ENCODE assay signal across 8 cellular contexts in the genomic region with DNA sequence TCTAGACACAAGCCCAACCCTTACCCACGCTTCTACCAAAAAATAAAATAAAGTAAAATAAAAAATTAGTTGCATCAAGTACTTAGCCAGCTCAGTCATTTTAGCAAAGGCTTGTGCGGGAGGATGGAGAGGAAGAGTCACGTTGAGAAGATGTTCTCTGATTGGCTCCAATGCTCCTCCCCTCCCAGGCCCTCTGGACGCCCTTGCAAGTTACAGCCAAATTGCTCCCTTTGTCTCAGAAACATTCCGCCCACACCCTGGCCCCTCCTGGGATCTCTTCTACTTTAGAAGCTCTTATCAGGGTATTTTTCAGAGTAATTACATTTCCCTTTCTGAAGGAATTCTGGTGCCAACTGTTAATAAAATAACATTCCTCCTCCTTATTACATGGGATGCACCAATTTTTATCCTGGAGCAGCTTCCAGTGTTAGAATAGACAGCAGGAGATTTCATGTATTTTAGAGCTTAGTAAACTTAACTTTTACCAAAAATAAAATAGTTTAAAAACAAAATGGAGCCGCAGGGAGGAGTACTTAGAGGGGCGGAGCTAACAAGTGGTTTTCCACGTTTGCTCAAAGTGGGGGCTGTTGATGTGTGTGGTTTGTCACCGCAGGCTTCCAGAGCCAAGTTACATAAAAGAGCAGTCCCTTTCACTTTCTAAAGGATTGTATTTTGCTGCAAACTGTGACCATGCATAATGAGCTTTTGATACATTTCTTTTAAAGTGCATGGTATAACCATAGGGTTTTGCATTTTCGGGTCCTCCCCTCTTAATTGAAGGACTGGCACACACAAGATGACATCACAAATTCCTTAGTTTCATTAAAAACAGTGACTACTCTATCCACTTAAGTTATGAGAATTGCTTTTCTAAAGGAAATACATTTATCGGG.
DNase-seq lines count a peak whose midpoint lies in the region; ATAC-seq and TF ChIP-seq lines count a peak whose summit lies in the region.

No MANE protein-coding gene starts in this region.

- TF ChIP-seq CTCF in AG10803 (conservative IDR thresholded peaks at IDR 0.05; ENCODE audit: low read length) = no peak
- no peak for TF ChIP-seq CTCF in body of pancreas (IDR thresholded peaks at IDR 0.05)

- POLR2A ChIA-PET in T-cell (lab: Charles Lee) = interaction anchor here in 1 of 2 donors (0.5 to 0.8 kb wide), 4 partner anchors 70 to 181 kb away, joined by 3 to 4 read pairs (median 3); no protein-coding TSS in a partner anchor

- no peaks in the 10 kb centered on the region for H3K36me3 ChIP-seq in body of pancreas (replicated peaks in 1 of 2; ENCODE audit: insufficient read depth in 1 of 2, low read depth in 2 of 2)

- peak overlapping the region in 2 of 4 donors; percentile 25 to 48 for H3K27ac ChIP-seq in body of pancreas

- H3K27me3 ChIP-seq in body of pancreas = no peaks in the 10 kb centered on the region

- peak overlapping the region; percentile 18 for H3K4me3 ChIP-seq in AG10803 (ENCODE audit: low read length)
- no peak overlapping the region for H3K4me3 ChIP-seq in body of pancreas

- DNase-seq in AG10803 (ENCODE audit: low read depth) (peak; percentile 67), T-cell (peak in 32 of 34 experiments; percentile 21 to 78 (median 59)), body of pancreas (peak in 3 of 4 donors; percentile 17 to 46 (median 21)), lung microvascular endothelial cell (ENCODE audit: low read depth in 2 of 2) (peak; percentile 69 to 81), LoVo (ENCODE audit: low spot score) (no peak)
- DNase-seq in stimulated activated CD8-positive, alpha-beta memory T cell treated with anti-CD3 and anti-CD28 coated beads, Interleukin-7, amount 100 ng/mL, for 48 hours (ENCODE audit: extremely low read depth in 1 of 2, low read depth in 1 of 2) = peak; percentile 23 to 37

- H3K9me3 Mint-ChIP-seq in T-cell = peaks cover 6 to 8% (median 6%) of the 10 kb centered on the region in 3 donors

- peak; percentile 76 for ATAC-seq in HG03378 (IDR thresholded peaks at IDR 0.05; ENCODE audit: unreplicated experiment)
- peak; percentile 89 to 97 (median 92) for ATAC-seq in T-cell (replicated peaks in 1 of 4)
- peak; percentile 47 for ATAC-seq in body of pancreas
- ATAC-seq in HG03439 (IDR thresholded peaks at IDR 0.05; ENCODE audit: unreplicated experiment) = no peak

- TF ChIP-seq POLR2A in body of pancreas (IDR thresholded peaks at IDR 0.05) = no peak

- peak overlapping the region; percentile 88 to 89 for H3K27ac Mint-ChIP-seq in T-cell

- 35 to 48% methylated on average over 11 of the region's 11 CpGs for WGBS in body of pancreas, 2 donors

- H3K36me3 Mint-ChIP-seq in T-cell = no peaks in the 10 kb centered on the region

- no peaks in the 10 kb centered on the region for H3K9me3 ChIP-seq in body of pancreas

- CTCF ChIA-PET in T-cell (lab: Charles Lee) = interaction anchor here (0.6 to 1.3 kb wide), 4 partner anchors 74 to 233 kb away, joined by 3 to 4 read pairs (median 4); no protein-coding TSS in a partner anchor

- H3K4me1 Mint-ChIP-seq in T-cell = peaks cover 52 to 60% (median 55%) of the 10 kb centered on the region in 3 donors

- H3K27me3 Mint-ChIP-seq in T-cell = no peaks in the 10 kb centered on the region

- intact Hi-C loops in body of pancreas (cut with DNase I) = no loop called here

- peak overlapping the region; percentile 63 to 68 (median 65) for H3K4me3 Mint-ChIP-seq in T-cell

- no peaks in the 10 kb centered on the region for H3K4me1 ChIP-seq in body of pancreas
